Comparison of ENCODE assay signal across 23 cellular contexts in the genomic region with DNA sequence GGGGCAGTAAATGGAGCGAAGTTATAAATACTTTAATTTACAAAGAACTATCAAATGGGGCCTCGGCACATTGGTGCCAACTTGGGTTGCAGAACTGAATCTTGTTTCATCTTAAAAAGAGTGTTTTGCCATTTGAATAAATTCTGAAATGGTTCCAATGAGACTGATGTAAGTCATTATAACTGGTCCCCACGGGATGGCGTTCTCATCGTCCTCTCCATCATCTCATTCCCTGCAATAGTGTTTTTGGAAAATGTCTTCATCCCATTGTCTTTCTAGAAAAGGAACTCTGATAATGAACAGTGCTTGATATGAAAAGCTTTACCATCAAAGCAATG.
"Had no signal": no experiment of that assay in that cellular context is flagged by ENCODE, and none has a peak within 500 bp of the region (broad histone marks: within the 10 kb centered on the region; RNA-seq: fewer than 3 reads in every experiment).

No MANE protein-coding gene starts in this region.

- H3K4me3 Mint-ChIP-seq: activated CD8-positive, alpha-beta T cell treated with anti-CD3 and anti-CD28 coated beads for 36 hours; activated naive CD8-positive, alpha-beta T cell treated with anti-CD3 and anti-CD28 coated beads, Interleukin-2, amount 10 ng/mL, durations not matched to agents 7 days and 5 days; T-helper 1 cell treated with Interleukin-12 subunit alpha and Interleukin-12 subunit beta and Interleukin-4 antibody, amounts not matched to agents 30 μg/mL and 1 μg/mL, for 36 hours had no signal

- H3K9me3 Mint-ChIP-seq: activated CD8-positive, alpha-beta T cell treated with anti-CD3 and anti-CD28 coated beads for 36 hours; T-helper 1 cell treated with Interleukin-12 subunit alpha and Interleukin-12 subunit beta and Interleukin-4 antibody, amounts not matched to agents 30 μg/mL and 1 μg/mL, for 36 hours had no signal

- H3K4me3 ChIP-seq: adrenal gland, Peyer's patch, SJCRH30 had no signal

- H3K4me1 ChIP-seq: adrenal gland, Peyer's patch, SJCRH30 had no signal

- H3K27ac ChIP-seq: adrenal gland, Peyer's patch, RWPE1, SJCRH30 had no signal

- H3K9me3 ChIP-seq: adrenal gland, Peyer's patch, SJCRH30, SK-N-SH had no signal

- DNase-seq: activated CD4-positive, alpha-beta T cell treated with anti-CD3 and anti-CD28 coated beads for 4 hours; activated CD8-positive, alpha-beta memory T cell treated with anti-CD3 and anti-CD28 coated beads, Interleukin-2, amount 50 U/mL, for 4 hours; activated CD8-positive, alpha-beta T cell treated with anti-CD3 and anti-CD28 coated beads for 36 hours; activated naive CD4-positive, alpha-beta T cell treated with anti-CD3 and anti-CD28 coated beads, Interleukin-2, amount 50 U/mL, for 16 hours; activated naive CD8-positive, alpha-beta T cell treated with anti-CD3 and anti-CD28 coated beads, Interleukin-2, amount 10 ng/mL, durations not matched to agents 7 days and 5 days; activated T-cell treated with anti-CD3 and anti-CD28 coated beads, Interleukin-2, amount 50 U/mL, for 1 hour; MM.1S; NCI-H1105; NCI-H1436; NCI-H1694 treated with DMSO at 0.1 percent for 48 hours; NCI-H2029 treated with DMSO at 0.1 percent for 48 hours; NCI-H345; NCI-H510A; NCI-H526 treated with DMSO at 0.1 percent for 48 hours; NK-92 treated with Interleukin-12 subunit alpha and Interleukin-12 subunit beta, amount 100 ng/mL, for 24 hours; Peyer's patch; SJCRH30; SK-N-SH had no signal

- H3K36me3 ChIP-seq: adrenal gland, Peyer's patch, SJCRH30 had no signal

- H3K27me3 Mint-ChIP-seq: activated CD8-positive, alpha-beta T cell treated with anti-CD3 and anti-CD28 coated beads for 36 hours had no signal

- H3K9ac ChIP-seq: SK-N-SH had no signal

- ATAC-seq: activated CD4-positive, CD25-positive, alpha-beta regulatory T cell treated with anti-CD3 and anti-CD28 coated beads, Interleukin-2, amount 50 U/mL, for 24 hours; activated CD8-positive, alpha-beta T cell treated with anti-CD3 and anti-CD28 coated beads for 36 hours had no signal

- H3K4me2 ChIP-seq: SK-N-SH had no signal

- FAIRE-seq: bronchial epithelial cell had no signal

- H3K27me3 ChIP-seq: adrenal gland, Peyer's patch, SJCRH30 had no signal

- H3K27ac Mint-ChIP-seq: activated CD8-positive, alpha-beta T cell treated with anti-CD3 and anti-CD28 coated beads for 36 hours; activated naive CD8-positive, alpha-beta T cell treated with anti-CD3 and anti-CD28 coated beads, Interleukin-2, amount 10 ng/mL, durations not matched to agents 7 days and 5 days; T-helper 1 cell treated with Interleukin-12 subunit alpha and Interleukin-12 subunit beta and Interleukin-4 antibody, amounts not matched to agents 30 μg/mL and 1 μg/mL, for 36 hours had no signal
